In the genomic region with DNA sequence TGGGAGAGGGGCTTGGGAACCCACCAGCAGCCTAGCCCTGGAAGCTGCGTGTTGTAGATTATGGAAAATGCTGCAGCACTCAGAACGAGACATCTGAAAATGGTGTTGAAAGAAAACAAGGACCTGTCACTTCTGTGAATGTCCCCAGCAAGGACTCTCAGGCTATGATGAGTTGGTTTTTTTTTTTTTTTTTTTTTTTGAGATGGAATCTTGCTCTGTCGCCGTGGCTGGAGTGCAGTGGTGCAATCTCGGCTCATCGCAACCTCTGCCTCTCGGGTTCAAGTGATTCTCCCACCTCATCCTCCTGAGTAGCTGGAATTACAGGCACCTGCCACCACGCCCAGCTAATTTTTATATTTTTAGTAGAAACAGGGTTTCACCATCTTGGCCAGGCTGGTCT, we compare ENCODE assay signal across 3 cellular contexts. TPM values are rescaled to one million over a fixed set of nuclear protein-coding genes. Genes with fewer than 3 reads are reported as not detected.
"Had no signal": no experiment of that assay in that cellular context is flagged by ENCODE, and none has a peak within 500 bp of the region (broad histone marks: within the 10 kb centered on the region; RNA-seq: fewer than 3 reads in every experiment).

No MANE protein-coding gene starts in this region.

RNA-seq across cellular contexts. Expression of gene EFNA2, which starts 46.5 kb away (rescaled TPM):
- total RNA-seq: M059J, PC-3, Right ventricle myocardium superior had no signal
